In genomic region chr12:51813931-51814310, GRCh38 we compare ENCODE assay signal across 1 cellular context.
TF ChIP-seq lines count a peak whose summit lies in the region.

No MANE protein-coding gene starts in this region.

TF ChIP-seq in GM23338, 12 proteins besides CTCF, POLR2A, EP300 and RAD21 (continued from another document):
- TF ChIP-seq ZNF462 (CRISPR knock-in tag; IDR thresholded peaks at IDR 0.05) (no peak), STAT1 (IDR thresholded peaks at IDR 0.05; ENCODE audit: unreplicated experiment) (no peak), ZNF114 (CRISPR knock-in tag; IDR thresholded peaks at IDR 0.05) (no peak), ZNF331 (CRISPR knock-in tag; IDR thresholded peaks at IDR 0.05; ENCODE audit: low read depth) (no peak), EZH2 (IDR thresholded peaks at IDR 0.05; ENCODE audit: low read depth, unreplicated experiment) (no peak), NANOG (IDR thresholded peaks at IDR 0.05; ENCODE audit: borderline replicate concordance) (no peak), REST (IDR thresholded peaks at IDR 0.05; ENCODE audit: unreplicated experiment) (no peak)
